12 cellular contexts compared by ENCODE assay signal in the genomic region with DNA sequence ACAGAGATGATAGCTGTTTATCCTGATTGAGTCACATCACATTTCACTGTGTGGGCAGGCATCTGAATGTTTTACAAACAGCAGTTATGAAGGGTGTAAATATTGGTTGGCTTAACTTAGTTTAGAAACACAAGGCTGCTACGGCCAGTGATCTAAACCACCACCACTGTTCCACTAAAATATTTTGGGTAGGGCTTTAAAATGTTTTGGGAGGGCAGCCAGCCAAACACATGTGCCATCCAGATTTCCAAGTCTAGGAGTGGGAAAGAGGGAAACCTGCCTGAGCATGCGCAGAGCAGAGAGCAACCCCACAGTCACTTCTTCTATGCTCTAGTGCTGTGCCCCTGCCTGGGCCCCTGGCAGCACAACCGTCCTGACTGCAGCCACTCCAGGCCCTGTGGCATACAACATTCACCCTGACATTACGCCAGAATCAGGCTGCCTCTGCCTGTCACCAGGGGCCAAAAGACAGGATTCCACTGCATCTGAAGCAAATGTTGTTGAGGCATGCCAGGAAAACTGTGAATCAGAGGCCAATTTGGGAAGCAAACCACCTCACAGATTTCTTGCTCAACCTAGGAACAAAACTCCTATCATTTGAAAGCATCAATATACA.
DNase-seq lines count a peak whose midpoint lies in the region; ATAC-seq, FAIRE-seq and TF ChIP-seq lines count a peak whose summit lies in the region.
"Had no signal": no experiment of that assay in that cellular context is flagged by ENCODE, and none has a peak within 500 bp of the region (broad histone marks: within the 10 kb centered on the region; RNA-seq: fewer than 3 reads in every experiment).

No MANE protein-coding gene starts in this region.

- H3K4me2 ChIP-seq in MM.1S (ENCODE audit: low read depth, low read length): no peak overlapping the region

- H3K27me3 Mint-ChIP-seq in endodermal cell (ENCODE audit: insufficient read depth): no peaks in the 10 kb centered on the region
- H3K27me3 Mint-ChIP-seq in activated T-helper 17 cell treated with anti-CD3 and anti-CD28 coated beads, Interleukin-2, amount 50 U/mL, for 72 hours: no peaks in the 10 kb centered on the region
- H3K27me3 Mint-ChIP-seq: effector memory CD8-positive, alpha-beta T cell had no signal

- H2AFZ ChIP-seq in MM.1S (ENCODE audit: low read length): no peak overlapping the region

- no peaks in the 10 kb centered on the region for H3K9me2 ChIP-seq in MM.1S (replicated peaks; ENCODE audit: insufficient read depth, low read length)

- no peaks in the 10 kb centered on the region for H3F3A ChIP-seq in MM.1S (ENCODE audit: insufficient read depth, low read length)

- H3K27ac Mint-ChIP-seq in endodermal cell: no peak overlapping the region
- no peak overlapping the region for H3K27ac Mint-ChIP-seq in activated T-helper 17 cell treated with anti-CD3 and anti-CD28 coated beads, Interleukin-2, amount 50 U/mL, for 72 hours
- H3K27ac Mint-ChIP-seq: effector memory CD8-positive, alpha-beta T cell had no signal

- H3K36me3 ChIP-seq in endodermal cell (ENCODE audit: control insufficient read depth, insufficient read depth, low read length): no peaks in the 10 kb centered on the region
- H3K36me3 ChIP-seq in lung (ENCODE audit: control insufficient read depth in 2 of 2, insufficient read depth in 2 of 2, low read length in 2 of 2): no peaks in the 10 kb centered on the region
- H3K36me3 ChIP-seq in MM.1S (replicated peaks; ENCODE audit: insufficient read depth, low read length): no peaks in the 10 kb centered on the region

- no peaks in the 10 kb centered on the region for H3K36me3 Mint-ChIP-seq in endodermal cell (ENCODE audit: low read depth)
- no peaks in the 10 kb centered on the region for H3K36me3 Mint-ChIP-seq in activated T-helper 17 cell treated with anti-CD3 and anti-CD28 coated beads, Interleukin-2, amount 50 U/mL, for 72 hours (ENCODE audit: low read depth)

- no peak overlapping the region for H3K4me3 Mint-ChIP-seq in endodermal cell
- H3K4me3 Mint-ChIP-seq in activated T-helper 17 cell treated with anti-CD3 and anti-CD28 coated beads, Interleukin-2, amount 50 U/mL, for 72 hours: no peak overlapping the region
- H3K4me3 Mint-ChIP-seq: effector memory CD8-positive, alpha-beta T cell had no signal

- H3K4me1 ChIP-seq in endodermal cell (ENCODE audit: control insufficient read depth, insufficient read depth, low read length) (peaks cover 4% of the 10 kb centered on the region), lung (ENCODE audit: control insufficient read depth in 2 of 2, insufficient read depth in 2 of 2, low read length in 2 of 2) (peaks cover 0 to 3% of the 10 kb centered on the region in 2 donors), MM.1S (ENCODE audit: low read length) (no peaks in the 10 kb centered on the region)

- no peaks in the 10 kb centered on the region for H3K9me3 ChIP-seq in endodermal cell (ENCODE audit: control insufficient read depth, low read length)
- H3K9me3 ChIP-seq in lung (ENCODE audit: control insufficient read depth in 2 of 2, insufficient read depth in 1 of 2, low read length in 1 of 2): no peaks in the 10 kb centered on the region
- H3K9me3 ChIP-seq in MM.1S (replicated peaks; ENCODE audit: insufficient read depth, low read length): no peaks in the 10 kb centered on the region

- H3K27ac ChIP-seq in endodermal cell (ENCODE audit: low read depth, low read length) (no peak overlapping the region), lung (ENCODE audit: low read depth in 1 of 2, low read length in 1 of 2) (no peak overlapping the region), MM.1S (ENCODE audit: low read length) (no peak overlapping the region)
- H3K27ac ChIP-seq: 22Rv1 had no signal

- H4K20me1 ChIP-seq in MM.1S (ENCODE audit: insufficient read depth, low read length): no peaks in the 10 kb centered on the region

- TF ChIP-seq CTCF in endodermal cell (conservative IDR thresholded peaks at IDR 0.05) (no peak), lung (IDR thresholded peaks at IDR 0.05; ENCODE audit: control extremely low read depth, extremely low read depth) (no peak), MM.1S (IDR thresholded peaks at IDR 0.05; ENCODE audit: low read length) (no peak)

- H3K4me1 Mint-ChIP-seq in endodermal cell: peaks cover 10% of the 10 kb centered on the region
- H3K4me1 Mint-ChIP-seq in activated T-helper 17 cell treated with anti-CD3 and anti-CD28 coated beads, Interleukin-2, amount 50 U/mL, for 72 hours: no peaks in the 10 kb centered on the region

- no peak overlapping the region for H3K9ac ChIP-seq in endodermal cell (ENCODE audit: extremely low read depth, low read length, poor library complexity, severe bottlenecking)
- H3K9ac ChIP-seq in MM.1S (ENCODE audit: low read length): no peak overlapping the region

- H3K9me3 Mint-ChIP-seq in endodermal cell: no peaks in the 10 kb centered on the region
- H3K9me3 Mint-ChIP-seq in activated T-helper 17 cell treated with anti-CD3 and anti-CD28 coated beads, Interleukin-2, amount 50 U/mL, for 72 hours: no peaks in the 10 kb centered on the region
- H3K9me3 Mint-ChIP-seq: effector memory CD8-positive, alpha-beta T cell had no signal

- H3K79me2 ChIP-seq in MM.1S (ENCODE audit: low read length): no peaks in the 10 kb centered on the region

- peak; percentile 37 for FAIRE-seq in urothelium cell line (lab: Jason Lieb, UNC)

- ATAC-seq in lung (ENCODE audit: insufficient read depth, low FRiP score): peak; percentile 50
- no peak for ATAC-seq in activated T-helper 17 cell treated with anti-CD3 and anti-CD28 coated beads, Interleukin-2, amount 50 U/mL, for 72 hours (replicated peaks)
- ATAC-seq: activated CD4-positive, CD25-positive, alpha-beta regulatory T cell treated with anti-CD3 and anti-CD28 coated beads, Interleukin-2, amount 50 U/mL, for 24 hours; effector memory CD8-positive, alpha-beta T cell had no signal

- H3K27me3 ChIP-seq in endodermal cell (ENCODE audit: control insufficient read depth, insufficient read depth, low read length, poor library complexity, severe bottlenecking) (no peaks in the 10 kb centered on the region), lung (ENCODE audit: control insufficient read depth, insufficient read depth) (no peaks in the 10 kb centered on the region), MM.1S (replicated peaks; ENCODE audit: insufficient read depth, low read length) (no peaks in the 10 kb centered on the region)

- peak; percentile 58 for DNase-seq in DMS 273 (lab: John Stamatoyannopoulos, UW; ENCODE audit: unreplicated experiment)
- DNase-seq in DMS 273 treated with DMSO at 0.1 percent for 48 hours (lab: John Stamatoyannopoulos, UW): no peak
- peak; percentile 53 for DNase-seq in endodermal cell
- peak; percentile 32 for DNase-seq in lung (ENCODE audit: low spot score)
- peak; percentile 11 for DNase-seq in urothelium cell line (ENCODE audit: low spot score)
- no peak for DNase-seq in NCI-H1105 treated with DMSO at 0.1 percent for 48 hours (lab: John Stamatoyannopoulos, UW)
- no peak for DNase-seq in MM.1S
- DNase-seq: effector memory CD8-positive, alpha-beta T cell; NCI-H2029 treated with DMSO at 0.1 percent for 48 hours had no signal

- no peak overlapping the region for H3K4me3 ChIP-seq in endodermal cell (ENCODE audit: low read length)
- no peak overlapping the region for H3K4me3 ChIP-seq in lung
- no peak overlapping the region for H3K4me3 ChIP-seq in MM.1S (ENCODE audit: low read length)

- WGBS in endodermal cell (ENCODE audit: insufficient coverage in 1 of 2, insufficient read length in 1 of 2), 2 experiments: 94% methylated on average over 4 of the region's 4 CpGs; no CpG with 5 or more reads in 1 of the 2 experiments
- 64 to 87% methylated on average over 4 of the region's 4 CpGs for WGBS in lung, 2 donors

Comparison
In these comparisons a context has a peak if more than half of its experiments do, and no peak if none do; other contexts are left out.
1. DNase-seq: peak in DMS 273 (single experiment), endodermal cell (single experiment), lung (single experiment) and urothelium cell line (single experiment); none in DMS 273 treated with DMSO at 0.1 percent for 48 hours (single experiment), NCI-H1105 treated with DMSO at 0.1 percent for 48 hours (single experiment) and MM.1S (single experiment).